20 cellular contexts compared by ENCODE assay signal in genomic region chr9:14153310-14153720, GRCh38.
DNase-seq lines count a peak whose midpoint lies in the region; TF ChIP-seq lines count a peak whose summit lies in the region.
"Had no signal": no experiment of that assay in that cellular context is flagged by ENCODE, and none has a peak within 500 bp of the region (broad histone marks: within the 10 kb centered on the region; RNA-seq: fewer than 3 reads in every experiment).

No MANE protein-coding gene starts in this region.

- CTCF ChIA-PET in HEK293T (lab: Yijun Ruan, JAX), result no interaction called here

- H3K4me1 ChIP-seq in adipocyte (ENCODE audit: control insufficient read depth, insufficient read depth, low read length) (peaks cover 19% of the 10 kb centered on the region), endodermal cell (ENCODE audit: control insufficient read depth, insufficient read depth, low read length) (peaks cover 3% of the 10 kb centered on the region), vagina (peaks cover 19% of the 10 kb centered on the region)

- TF ChIP-seq CTCF in endodermal cell (conservative IDR thresholded peaks at IDR 0.05) (no peak), vagina (IDR thresholded peaks at IDR 0.05) (no peak)

- TF ChIP-seq POLR2A in vagina (IDR thresholded peaks at IDR 0.05), result no peak

- H3K9me3 ChIP-seq in adipocyte (ENCODE audit: control insufficient read depth, low read length), result no peaks in the 10 kb centered on the region
- no peaks in the 10 kb centered on the region for H3K9me3 ChIP-seq in endodermal cell (ENCODE audit: control insufficient read depth, low read length)
- H3K9me3 ChIP-seq in vagina, result no peaks in the 10 kb centered on the region
- H3K9me3 ChIP-seq: adrenal gland, tibial artery had no signal

- peaks cover 37% of the 10 kb centered on the region for H3K4me1 Mint-ChIP-seq in endodermal cell
- H3K4me1 Mint-ChIP-seq: activated T-helper 17 cell treated with anti-CD3 and anti-CD28 coated beads, Interleukin-2, amount 50 U/mL, for 72 hours had no signal

- DNase-seq in COR-L47 (lab: John Stamatoyannopoulos, UW), result peak; percentile 18
- DNase-seq in HEK293T (ENCODE audit: extremely low spot score), result peak; percentile 32
- peak; percentile 40 for DNase-seq in adipocyte (ENCODE audit: low read depth)
- peak; percentile 61 for DNase-seq in left kidney (ENCODE audit: low read depth, low spot score)
- no peak for DNase-seq in endodermal cell
- DNase-seq in vagina (ENCODE audit: extremely low spot score in 2 of 2), result no peak
- DNase-seq in activated CD4-positive, alpha-beta T cell treated with anti-CD3 and anti-CD28 coated beads, Interleukin-2, amount 50 U/mL, for 1 hour, result no peak
- no peak for DNase-seq in NCI-H226
- DNase-seq: adrenal gland, cerebellar nuclear complex, DMS 273 treated with DMSO at 0.1 percent for 48 hours, H9, islet precursor cell, Karpas-422, midbrain, occipital lobe, RPMI8226, tibial artery had no signal

- 44 to 65% methylated on average over 3 of the region's 3 CpGs for WGBS in endodermal cell (ENCODE audit: insufficient coverage in 1 of 2, insufficient read length in 1 of 2), 2 experiments

- intact Hi-C loops in vagina (cut with DNase I), result no loop called here

- no peak overlapping the region for H3K4me3 Mint-ChIP-seq in endodermal cell
- H3K4me3 Mint-ChIP-seq: activated T-helper 17 cell treated with anti-CD3 and anti-CD28 coated beads, Interleukin-2, amount 50 U/mL, for 72 hours; H9; WTC11 had no signal

- H3K9me3 Mint-ChIP-seq in endodermal cell, result no peaks in the 10 kb centered on the region
- H3K9me3 Mint-ChIP-seq: activated T-helper 17 cell treated with anti-CD3 and anti-CD28 coated beads, Interleukin-2, amount 50 U/mL, for 72 hours; H9; WTC11 had no signal

- peaks cover 14% of the 10 kb centered on the region for H3K36me3 ChIP-seq in adipocyte (ENCODE audit: control insufficient read depth, insufficient read depth, low read length, severe bottlenecking)
- no peaks in the 10 kb centered on the region for H3K36me3 ChIP-seq in endodermal cell (ENCODE audit: control insufficient read depth, insufficient read depth, low read length)
- no peaks in the 10 kb centered on the region for H3K36me3 ChIP-seq in vagina
- H3K36me3 ChIP-seq: adrenal gland, tibial artery had no signal

- POLR2A ChIA-PET in HEK293T (lab: Yijun Ruan, JAX), result interaction anchor here (0.6 kb wide), 1 partner anchor 35 kb away, joined by 3 read pairs; no protein-coding TSS in a partner anchor

- no peak overlapping the region for H3K27ac Mint-ChIP-seq in endodermal cell
- H3K27ac Mint-ChIP-seq: activated T-helper 17 cell treated with anti-CD3 and anti-CD28 coated beads, Interleukin-2, amount 50 U/mL, for 72 hours; H9; WTC11 had no signal

- H3K36me3 Mint-ChIP-seq in endodermal cell (ENCODE audit: low read depth), result no peaks in the 10 kb centered on the region

- H3K27ac ChIP-seq in endodermal cell (ENCODE audit: low read depth, low read length) (no peak overlapping the region), vagina (no peak overlapping the region)
- H3K27ac ChIP-seq: adrenal gland, tibial artery had no signal

- peak overlapping the region; percentile 1 for H3K9ac ChIP-seq in adipocyte (ENCODE audit: low read length)
- no peak overlapping the region for H3K9ac ChIP-seq in endodermal cell (ENCODE audit: extremely low read depth, low read length, poor library complexity, severe bottlenecking)

- H3K27me3 Mint-ChIP-seq in endodermal cell (ENCODE audit: insufficient read depth), result peaks cover 14% of the 10 kb centered on the region

- no peaks in the 10 kb centered on the region for H3K27me3 ChIP-seq in adipocyte (replicated peaks; ENCODE audit: control insufficient read depth, insufficient read depth, low read length)
- peaks cover 61% of the 10 kb centered on the region for H3K27me3 ChIP-seq in endodermal cell (ENCODE audit: control insufficient read depth, insufficient read depth, low read length, poor library complexity, severe bottlenecking)
- H3K27me3 ChIP-seq in vagina, result no peaks in the 10 kb centered on the region
- H3K27me3 ChIP-seq: adrenal gland, tibial artery had no signal

- H3K4me3 ChIP-seq in adipocyte (ENCODE audit: low read length) (peak overlapping the region; percentile 60), endodermal cell (ENCODE audit: low read length) (no peak overlapping the region), vagina (no peak overlapping the region)
- H3K4me3 ChIP-seq: adrenal gland, tibial artery had no signal

TF ChIP-seq in HEK293T, 16 proteins besides CTCF, POLR2A, EP300 and RAD21:
- TF ChIP-seq PKNOX1 (IDR thresholded peaks at IDR 0.05) (peak; percentile 92), FOXK2 (IDR thresholded peaks at IDR 0.05) (0 out of 2 replicates have a peak, but pooled peaks have one; percentile 31), LEF1 (IDR thresholded peaks at IDR 0.05; ENCODE audit: borderline replicate concordance) (peak; percentile 62; the same call in 1 of the 2 replicates), CTBP1 (IDR thresholded peaks at IDR 0.05; ENCODE audit: borderline replicate concordance) (peak; percentile 97), FOXA1 (IDR thresholded peaks at IDR 0.05) (peak; percentile 70; the same call in 1 of the 2 replicates), SUZ12 (IDR thresholded peaks at IDR 0.05) (no peak)

Comparison
In these comparisons a context has a peak if more than half of its experiments do, and no peak if none do; other contexts are left out.
1. DNase-seq: peak in COR-L47 (single experiment), HEK293T (single experiment), adipocyte (single experiment) and left kidney (single experiment); none in endodermal cell (single experiment), vagina (0 of 2), activated CD4-positive, alpha-beta T cell treated with anti-CD3 and anti-CD28 coated beads, Interleukin-2, amount 50 U/mL, for 1 hour (single experiment) and NCI-H226 (single experiment).